9 cellular contexts compared by ENCODE assay signal in genomic region chr20:47320990-47321805, GRCh38. TPM values are rescaled to one million over a fixed set of nuclear protein-coding genes. Genes with fewer than 3 reads are reported as not detected.
DNase-seq lines count a peak whose midpoint lies in the region; ATAC-seq, FAIRE-seq and TF ChIP-seq lines count a peak whose summit lies in the region.
"Had no signal": no experiment of that assay in that cellular context is flagged by ENCODE, and none has a peak within 500 bp of the region (broad histone marks: within the 10 kb centered on the region; RNA-seq: fewer than 3 reads in every experiment).

No MANE protein-coding gene starts in this region.

- H3K27ac Mint-ChIP-seq in IgD-negative memory B cell (peak overlapping the region in 2 of 3 donors; percentile 33 to 39), immature natural killer cell (peak overlapping the region; percentile 18 to 83 (median 74))
- H3K27ac Mint-ChIP-seq in stimulated activated naive B cell treated with anti-CD40 and anti-IgM and Interleukin-4, amounts not matched to agents 10 μg/mL and 1 μg/mL and 100 μg/mL, for 72 hours: peak overlapping the region; percentile 85

- peaks cover 7% of the 10 kb centered on the region for H3K36me3 Mint-ChIP-seq in IgD-negative memory B cell
- peaks cover 0 to 5% (median 0%) of the 10 kb centered on the region in 3 donors for H3K36me3 Mint-ChIP-seq in immature natural killer cell
- H3K36me3 Mint-ChIP-seq in stimulated activated naive B cell treated with anti-CD40 and anti-IgM and Interleukin-4, amounts not matched to agents 10 μg/mL and 1 μg/mL and 100 μg/mL, for 72 hours: peaks cover 8 to 43% of the 10 kb centered on the region in 2 donors

- no peak for FAIRE-seq in GM12892 (lab: Jason Lieb, UNC)

- peak; percentile 83 for DNase-seq in SW480 (ENCODE audit: low spot score)
- DNase-seq in immature natural killer cell: no peak
- no peak for DNase-seq in stimulated activated naive B cell treated with anti-CD40 and anti-IgM and Interleukin-4, amounts not matched to agents 10 μg/mL and 1 μg/mL and 100 μg/mL, for 72 hours
- DNase-seq in GM12892 (ENCODE audit: insufficient read length): no peak
- DNase-seq in ureter (ENCODE audit: low spot score): no peak
- DNase-seq: NCI-H1694 treated with DMSO at 0.1 percent for 48 hours had no signal

- H3K9me3 Mint-ChIP-seq in IgD-negative memory B cell (no peaks in the 10 kb centered on the region), immature natural killer cell (no peaks in the 10 kb centered on the region)
- no peaks in the 10 kb centered on the region for H3K9me3 Mint-ChIP-seq in stimulated activated naive B cell treated with anti-CD40 and anti-IgM and Interleukin-4, amounts not matched to agents 10 μg/mL and 1 μg/mL and 100 μg/mL, for 72 hours

- H3K4me3 Mint-ChIP-seq in IgD-negative memory B cell (no peak overlapping the region), immature natural killer cell (no peak overlapping the region)
- no peak overlapping the region for H3K4me3 Mint-ChIP-seq in stimulated activated naive B cell treated with anti-CD40 and anti-IgM and Interleukin-4, amounts not matched to agents 10 μg/mL and 1 μg/mL and 100 μg/mL, for 72 hours

- TF ChIP-seq POLR2A in GM12892 (IDR thresholded peaks at IDR 0.05; ENCODE audit: low read depth, low read length): no peak

- peaks cover 34 to 40% (median 39%) of the 10 kb centered on the region in 3 donors for H3K4me1 Mint-ChIP-seq in IgD-negative memory B cell
- peaks cover 73 to 82% of the 10 kb centered on the region in 2 donors for H3K4me1 Mint-ChIP-seq in immature natural killer cell
- H3K4me1 Mint-ChIP-seq in stimulated activated naive B cell treated with anti-CD40 and anti-IgM and Interleukin-4, amounts not matched to agents 10 μg/mL and 1 μg/mL and 100 μg/mL, for 72 hours: peaks cover 40 to 82% of the 10 kb centered on the region in 2 donors

- ATAC-seq in stimulated activated naive B cell treated with anti-CD40 and anti-IgM and Interleukin-4, amounts not matched to agents 10 μg/mL and 1 μg/mL and 100 μg/mL, for 72 hours (replicated peaks): no peak
- ATAC-seq in GM18502 (IDR thresholded peaks at IDR 0.05; ENCODE audit: poor library complexity, unreplicated experiment) (no peak), HG02840 (IDR thresholded peaks at IDR 0.05; ENCODE audit: low FRiP score, unreplicated experiment) (no peak)

- H3K27me3 Mint-ChIP-seq in IgD-negative memory B cell: no peaks in the 10 kb centered on the region
- H3K27me3 Mint-ChIP-seq in immature natural killer cell (ENCODE audit: low read depth in 3 of 3): peaks cover 0 to 5% (median 3%) of the 10 kb centered on the region in 3 donors
- no peaks in the 10 kb centered on the region for H3K27me3 Mint-ChIP-seq in stimulated activated naive B cell treated with anti-CD40 and anti-IgM and Interleukin-4, amounts not matched to agents 10 μg/mL and 1 μg/mL and 100 μg/mL, for 72 hours

RNA-seq across cellular contexts. Expression of gene ZMYND8, which starts 35.3 kb away (rescaled TPM):
- 16.7 TPM for polyA plus RNA-seq in IgD-negative memory B cell
- 10 to 100 TPM in 1 of 3 donors, 1 to 10 TPM in 2; 3.4 to 16.9 (median 5.1) TPM for polyA plus RNA-seq in immature natural killer cell
- 20.2 TPM for polyA plus RNA-seq in GM12892 (2012; ENCODE audit: missing spikeins)
- 113 TPM for total RNA-seq in ureter
